In genomic region chr2:113203217-113203530, GRCh38 we compare ENCODE assay signal across 13 cellular contexts. TPM values are rescaled to one million over a fixed set of nuclear protein-coding genes. Genes with fewer than 3 reads are reported as not detected.
A peak's percentile ranks its signal among the peaks of the same experiment; 100 is the strongest.
DNase-seq lines count a peak whose midpoint lies in the region; TF ChIP-seq lines count a peak whose summit lies in the region.
"Had no signal": no experiment of that assay in that cellular context is flagged by ENCODE, and none has a peak within 500 bp of the region (broad histone marks: within the 10 kb centered on the region; RNA-seq: fewer than 3 reads in every experiment).

No MANE protein-coding gene starts in this region.

- no peak overlapping the region for H3K4me3 ChIP-seq in mammary epithelial cell (replicated peaks in 1 of 3; ENCODE audit: insufficient read depth in 1 of 3, low read depth in 2 of 3, low read length in 3 of 3)
- H3K4me3 ChIP-seq in OCI-LY7 (ENCODE audit: low read depth, low read length, poor library complexity, severe bottlenecking), result no peak overlapping the region
- H3K4me3 ChIP-seq in fibroblast of the aortic adventitia (ENCODE audit: low read depth, low read length), result no peak overlapping the region
- H3K4me3 ChIP-seq: coronary artery, left ventricle myocardium inferior, right atrium auricular region, stomach had no signal

- no peak overlapping the region for H3K9ac ChIP-seq in mammary epithelial cell (ENCODE audit: insufficient read depth, low read length)

- DNase-seq in MCF 10A (ENCODE audit: unreplicated experiment) (no peak), mammary epithelial cell (no peak), OCI-LY7 (ENCODE audit: low spot score) (no peak), fibroblast of the aortic adventitia (ENCODE audit: low read depth) (peak; percentile 38), stromal cell of bone marrow (ENCODE audit: low read depth) (peak; percentile 23), NCI-H69 (lab: John Stamatoyannopoulos, UW) (no peak), NCI-H2107 treated with DMSO at 0.1 percent for 48 hours (lab: John Stamatoyannopoulos, UW; ENCODE audit: unreplicated experiment) (no peak), OCI-M1 (lab: John Stamatoyannopoulos, UW) (no peak)
- DNase-seq: GF-D8 had no signal

- no peaks in the 10 kb centered on the region for H4K20me1 ChIP-seq in mammary epithelial cell (ENCODE audit: insufficient read depth, low read length)
- H4K20me1 ChIP-seq in OCI-LY7 (ENCODE audit: insufficient read depth, low read length), result no peaks in the 10 kb centered on the region

- H3K9me2 ChIP-seq in OCI-LY7 (ENCODE audit: insufficient read depth, low read length), result no peaks in the 10 kb centered on the region

- intact Hi-C loops in MCF 10A (cut with micrococcal nuclease), result no loop called here
- intact Hi-C loops in mammary epithelial cell (cut with micrococcal nuclease), result loop anchor here (5.0 kb wide), 1 partner anchor 189 kb away; no protein-coding TSS in a partner anchor
- intact Hi-C loops in OCI-LY7 (cut with micrococcal nuclease; ENCODE audit: unreplicated experiment), result loop anchor here (5.0 kb wide), 1 partner anchor 169 kb away; no protein-coding TSS in a partner anchor

- H2AFZ ChIP-seq in mammary epithelial cell (ENCODE audit: low read depth, low read length) (no peak overlapping the region), OCI-LY7 (ENCODE audit: low read length) (no peak overlapping the region)

- H3K9me3 ChIP-seq in mammary epithelial cell (replicated peaks; ENCODE audit: insufficient read depth, low read length) (no peaks in the 10 kb centered on the region), OCI-LY7 (ENCODE audit: low read length) (no peaks in the 10 kb centered on the region)
- H3K9me3 ChIP-seq: left ventricle myocardium inferior, right atrium auricular region, stomach had no signal

- no peak for TF ChIP-seq CTCF in MCF 10A (IDR thresholded peaks at IDR 0.05; ENCODE audit: unreplicated experiment)
- TF ChIP-seq CTCF in mammary epithelial cell (conservative IDR thresholded peaks at IDR 0.05 in 1 of 2, IDR thresholded peaks at IDR 0.05 in 1 of 2; ENCODE audit: extremely low read depth in 1 of 2, insufficient read depth in 1 of 2, low read depth in 1 of 2, low read length in 2 of 2), result no peak
- TF ChIP-seq CTCF in OCI-LY7 (conservative IDR thresholded peaks at IDR 0.05; ENCODE audit: low read length), result no peak
- no peak for TF ChIP-seq CTCF in fibroblast of the aortic adventitia (IDR thresholded peaks at IDR 0.05; ENCODE audit: insufficient read depth, low read length)

- H3K4me3 Mint-ChIP-seq in MCF 10A (ENCODE audit: unreplicated experiment), result no peak overlapping the region

- H3K36me3 ChIP-seq in mammary epithelial cell (ENCODE audit: insufficient read depth, low read length) (no peaks in the 10 kb centered on the region), OCI-LY7 (ENCODE audit: insufficient read depth, low read length) (peaks cover 63% of the 10 kb centered on the region)
- H3K36me3 ChIP-seq: left ventricle myocardium inferior, right atrium auricular region had no signal

- H3K4me2 ChIP-seq in mammary epithelial cell (ENCODE audit: insufficient read depth, low read depth, low read length) (no peak overlapping the region), OCI-LY7 (ENCODE audit: low read length) (no peak overlapping the region)

- no peak overlapping the region for H3K27ac ChIP-seq in mammary epithelial cell (ENCODE audit: insufficient read depth, low read depth, low read length)
- H3K27ac ChIP-seq in OCI-LY7 (ENCODE audit: low read depth, low read length, poor library complexity, severe bottlenecking), result peak overlapping the region; percentile 40
- H3K27ac ChIP-seq: coronary artery, left ventricle myocardium inferior, right atrium auricular region had no signal

- in situ Hi-C loops in mammary epithelial cell (cut with MboI; ENCODE audit: low sequenced_read_pairs in 2 of 2), result loop anchor here in 1 of 2 donors (5.0 kb wide), 1 partner anchor 169 kb away; no protein-coding TSS in a partner anchor

- BruUV-seq in MCF 10A (replicated peaks; lab: Mats Ljungman, UMichigan) (no TSS peak), mammary epithelial cell (replicated peaks; lab: Mats Ljungman, UMichigan) (no TSS peak), OCI-LY7 (replicated peaks; lab: Mats Ljungman, UMichigan) (no TSS peak)

- H3K4me1 ChIP-seq in mammary epithelial cell (ENCODE audit: insufficient read depth, low read length) (peaks cover 39% of the 10 kb centered on the region), OCI-LY7 (ENCODE audit: insufficient read depth, low read length, poor library complexity, severe bottlenecking) (peaks cover 15% of the 10 kb centered on the region)

- no peaks in the 10 kb centered on the region for H3K27me3 ChIP-seq in mammary epithelial cell (ENCODE audit: insufficient read depth, low read length)
- H3K27me3 ChIP-seq: right atrium auricular region, stomach had no signal

- peaks cover 12% of the 10 kb centered on the region for H3K4me1 Mint-ChIP-seq in MCF 10A (ENCODE audit: insufficient read depth, unreplicated experiment)

- CTCF ChIA-PET in MCF 10A (lab: Yijun Ruan, JAX), result interaction anchor here (0.6 to 19.2 kb wide), 16 partner anchors 8 to 187 kb away, joined by 3 to 505 read pairs (median 12); no protein-coding TSS in a partner anchor
- CTCF ChIA-PET in mammary epithelial cell (lab: Charles Lee; ENCODE audit: low non-redundant PET), result no interaction called here
- CTCF ChIA-PET in OCI-LY7 (lab: Charles Lee; ENCODE audit: unreplicated experiment), result interaction anchor here (0.6 kb wide), 1 partner anchor 93 kb away, joined by 3 read pairs; no protein-coding TSS in a partner anchor

- dilution Hi-C loops in mammary epithelial cell (cut with HindIII; ENCODE audit: low sequenced_read_pairs), result loop anchor here (5.0 kb wide), 1 partner anchor 66 kb away; no protein-coding TSS in a partner anchor

- H3K36me3 Mint-ChIP-seq in MCF 10A (ENCODE audit: insufficient read depth, unreplicated experiment), result peaks cover 4% of the 10 kb centered on the region

- H3K27me3 Mint-ChIP-seq in MCF 10A (ENCODE audit: insufficient read depth, unreplicated experiment), result no peaks in the 10 kb centered on the region

- H3K9me3 Mint-ChIP-seq in MCF 10A (ENCODE audit: unreplicated experiment), result no peaks in the 10 kb centered on the region

- POLR2A ChIA-PET in MCF 10A (lab: Yijun Ruan, JAX) (interaction anchor here (0.7 to 3.4 kb wide), 2 partner anchors 9 to 37 kb away, joined by 3 to 29 read pairs; no protein-coding TSS in a partner anchor), OCI-LY7 (lab: Charles Lee) (interaction anchor here (0.7 kb wide), 1 partner anchor 65 kb away, joined by 4 read pairs; no protein-coding TSS in a partner anchor)

- peaks cover 32% of the 10 kb centered on the region for H3K79me2 ChIP-seq in mammary epithelial cell (ENCODE audit: insufficient read depth, low read length)
- H3K79me2 ChIP-seq in OCI-LY7 (ENCODE audit: insufficient read depth, low read depth, low read length), result no peaks in the 10 kb centered on the region

- peak overlapping the region; percentile 63 for H3K27ac Mint-ChIP-seq in MCF 10A (ENCODE audit: low read depth, unreplicated experiment)

RNA-seq across cellular contexts. Expression of gene PSD4, which starts 29.4 kb away (rescaled TPM):
- total RNA-seq in MCF 10A (2022), result 9.6 and 13.2 TPM in 2 replicates
- 10 to 100 TPM; 23.8 to 28.6 TPM for total RNA-seq in mammary epithelial cell
- polyA plus RNA-seq in mammary epithelial cell, result 12.8 TPM
- polyA minus RNA-seq in mammary epithelial cell, result 33.5 TPM
- 78.2 and 99.6 TPM in 2 replicates for total RNA-seq in OCI-LY7 (2014; rRNA removed; shearing (Covaris generic))
- 100 and 111 TPM in 2 replicates for total RNA-seq in OCI-LY7 (2022)
- total RNA-seq in fibroblast of the aortic adventitia (ENCODE audit: low replicate concordance), result 0.82 and 5.1 TPM in 2 replicates

Comparison
In these comparisons a context has a peak if more than half of its experiments do, and no peak if none do; other contexts are left out.
1. DNase-seq: peak in fibroblast of the aortic adventitia (single experiment) and stromal cell of bone marrow (single experiment); none in MCF 10A (single experiment), mammary epithelial cell (single experiment), OCI-LY7 (single experiment), NCI-H69 (single experiment), NCI-H2107 treated with DMSO at 0.1 percent for 48 hours (single experiment) and OCI-M1 (single experiment).